ENCODE assay signal across 1 cellular context in genomic region chr2:85353876-85354285, GRCh38.
TF ChIP-seq lines count a peak whose summit lies in the region.

No MANE protein-coding gene starts in this region.

TF ChIP-seq in K562, 482 proteins besides CTCF, POLR2A, EP300 and RAD21 (continued from another document and continues in another):
- TF ChIP-seq, protein P1, sequence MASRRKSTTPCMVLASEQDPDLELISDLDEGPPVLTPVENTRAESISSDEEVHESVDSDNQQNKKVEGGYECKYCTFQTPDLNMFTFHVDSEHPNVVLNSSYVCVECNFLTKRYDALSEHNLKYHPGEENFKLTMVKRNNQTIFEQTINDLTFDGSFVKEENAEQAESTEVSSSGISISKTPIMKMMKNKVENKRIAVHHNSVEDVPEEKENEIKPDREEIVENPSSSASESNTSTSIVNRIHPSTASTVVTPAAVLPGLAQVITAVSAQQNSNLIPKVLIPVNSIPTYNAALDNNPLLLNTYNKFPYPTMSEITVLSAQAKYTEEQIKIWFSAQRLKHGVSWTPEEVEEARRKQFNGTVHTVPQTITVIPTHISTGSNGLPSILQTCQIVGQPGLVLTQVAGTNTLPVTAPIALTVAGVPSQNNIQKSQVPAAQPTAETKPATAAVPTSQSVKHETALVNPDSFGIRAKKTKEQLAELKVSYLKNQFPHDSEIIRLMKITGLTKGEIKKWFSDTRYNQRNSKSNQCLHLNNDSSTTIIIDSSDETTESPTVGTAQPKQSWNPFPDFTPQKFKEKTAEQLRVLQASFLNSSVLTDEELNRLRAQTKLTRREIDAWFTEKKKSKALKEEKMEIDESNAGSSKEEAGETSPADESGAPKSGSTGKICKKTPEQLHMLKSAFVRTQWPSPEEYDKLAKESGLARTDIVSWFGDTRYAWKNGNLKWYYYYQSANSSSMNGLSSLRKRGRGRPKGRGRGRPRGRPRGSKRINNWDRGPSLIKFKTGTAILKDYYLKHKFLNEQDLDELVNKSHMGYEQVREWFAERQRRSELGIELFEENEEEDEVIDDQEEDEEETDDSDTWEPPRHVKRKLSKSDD (conservative IDR thresholded peaks at IDR 0.05; ENCODE audit: low read length) = no peak
- TF ChIP-seq, protein P2, sequence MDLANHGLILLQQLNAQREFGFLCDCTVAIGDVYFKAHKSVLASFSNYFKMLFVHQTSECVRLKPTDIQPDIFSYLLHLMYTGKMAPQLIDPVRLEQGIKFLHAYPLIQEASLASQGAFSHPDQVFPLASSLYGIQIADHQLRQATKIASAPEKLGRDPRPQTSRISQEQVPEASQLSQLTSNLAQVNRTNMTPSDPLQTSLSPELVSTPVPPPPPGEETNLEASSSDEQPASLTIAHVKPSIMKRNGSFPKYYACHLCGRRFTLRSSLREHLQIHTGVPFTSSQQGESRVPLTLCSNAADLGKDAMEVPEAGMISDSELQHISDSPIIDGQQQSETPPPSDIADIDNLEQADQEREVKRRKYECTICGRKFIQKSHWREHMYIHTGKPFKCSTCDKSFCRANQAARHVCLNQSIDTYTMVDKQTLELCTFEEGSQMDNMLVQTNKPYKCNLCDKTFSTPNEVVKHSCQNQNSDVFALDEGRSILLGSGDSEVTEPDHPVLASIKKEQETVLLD (IDR thresholded peaks at IDR 0.05) = 0 out of 2 replicates have a peak, but pooled peaks have one; percentile 24
- TF ChIP-seq GTF3C2 (IDR thresholded peaks at IDR 0.05; ENCODE audit: borderline replicate concordance, extremely low read depth, insufficient read length) (no peak), ASH1L (IDR thresholded peaks at IDR 0.05; ENCODE audit: borderline replicate concordance, low read depth, partially characterized antibody) (no peak), NFXL1 (CRISPR knock-in tag; IDR thresholded peaks at IDR 0.05) (no peak), BRF2 (IDR thresholded peaks at IDR 0.05; ENCODE audit: borderline replicate concordance, insufficient read depth, insufficient read length) (no peak), CBFA2T3 (IDR thresholded peaks at IDR 0.05) (no peak), MCM7 (IDR thresholded peaks at IDR 0.05) (no peak), ATF4 (CRISPR knock-in tag; IDR thresholded peaks at IDR 0.05) (no peak), ZNF347 (CRISPR knock-in tag; IDR thresholded peaks at IDR 0.05; ENCODE audit: low read depth) (no peak), CREB1 (IDR thresholded peaks at IDR 0.05) (no peak), CREB1 (CRISPR knock-in tag; IDR thresholded peaks at IDR 0.05) (no peak), NFIC (IDR thresholded peaks at IDR 0.05) (peak; percentile 41; the same call in 1 of the 2 replicates), NCOR1 (IDR thresholded peaks at IDR 0.05) (no peak), HOMEZ (CRISPR knock-in tag; IDR thresholded peaks at IDR 0.05) (no peak), KDM1A (IDR thresholded peaks at IDR 0.05) (no peak), ZNF263 (CRISPR knock-in tag; IDR thresholded peaks at IDR 0.05; ENCODE audit: borderline replicate concordance) (no peak), RBM22 (IDR thresholded peaks at IDR 0.05; ENCODE audit: low read depth, low read length, poor library complexity, severe bottlenecking) (no peak), CBFA2T2 (conservative IDR thresholded peaks at IDR 0.05) (0 out of 2 replicates have a peak, but pooled peaks have one; percentile 4), FOXM1 (IDR thresholded peaks at IDR 0.05; ENCODE audit: low read depth) (no peak), FOXM1 (CRISPR knock-in tag; IDR thresholded peaks at IDR 0.05; ENCODE audit: low read depth) (no peak), JUND (IDR thresholded peaks at IDR 0.05; ENCODE audit: borderline replicate concordance, low read depth, low read length) (peak; percentile 78), JUND (tag; IDR thresholded peaks at IDR 0.05; ENCODE audit: borderline replicate concordance, low read depth, low read length) (peak; percentile 57; the same call in 1 of the 3 replicates), SRSF7 (optimal IDR thresholded peaks at IDR 0.05; ENCODE audit: low read depth, low read length) (no peak), THRB (CRISPR knock-in tag; conservative IDR thresholded peaks at IDR 0.05) (no peak), CUX1 (CRISPR knock-in tag; IDR thresholded peaks at IDR 0.05) (no peak)
- TF ChIP-seq, protein P3, sequence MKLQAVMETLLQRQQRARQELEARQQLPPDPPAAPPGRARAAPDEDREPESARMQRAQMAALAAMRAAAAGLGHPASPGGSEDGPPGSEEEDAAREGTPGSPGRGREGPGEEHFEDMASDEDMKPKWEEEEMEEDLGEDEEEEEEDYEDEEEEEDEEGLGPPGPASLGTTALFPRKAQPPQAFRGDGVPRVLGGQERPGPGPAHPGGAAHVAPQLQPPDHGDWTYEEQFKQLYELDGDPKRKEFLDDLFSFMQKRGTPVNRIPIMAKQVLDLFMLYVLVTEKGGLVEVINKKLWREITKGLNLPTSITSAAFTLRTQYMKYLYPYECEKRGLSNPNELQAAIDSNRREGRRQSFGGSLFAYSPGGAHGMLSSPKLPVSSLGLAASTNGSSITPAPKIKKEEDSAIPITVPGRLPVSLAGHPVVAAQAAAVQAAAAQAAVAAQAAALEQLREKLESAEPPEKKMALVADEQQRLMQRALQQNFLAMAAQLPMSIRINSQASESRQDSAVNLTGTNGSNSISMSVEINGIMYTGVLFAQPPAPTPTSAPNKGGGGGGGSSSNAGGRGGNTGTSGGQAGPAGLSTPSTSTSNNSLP (IDR thresholded peaks at IDR 0.05; ENCODE audit: borderline replicate concordance, low read depth, low read length) = no peak
- TF ChIP-seq, protein P4, sequence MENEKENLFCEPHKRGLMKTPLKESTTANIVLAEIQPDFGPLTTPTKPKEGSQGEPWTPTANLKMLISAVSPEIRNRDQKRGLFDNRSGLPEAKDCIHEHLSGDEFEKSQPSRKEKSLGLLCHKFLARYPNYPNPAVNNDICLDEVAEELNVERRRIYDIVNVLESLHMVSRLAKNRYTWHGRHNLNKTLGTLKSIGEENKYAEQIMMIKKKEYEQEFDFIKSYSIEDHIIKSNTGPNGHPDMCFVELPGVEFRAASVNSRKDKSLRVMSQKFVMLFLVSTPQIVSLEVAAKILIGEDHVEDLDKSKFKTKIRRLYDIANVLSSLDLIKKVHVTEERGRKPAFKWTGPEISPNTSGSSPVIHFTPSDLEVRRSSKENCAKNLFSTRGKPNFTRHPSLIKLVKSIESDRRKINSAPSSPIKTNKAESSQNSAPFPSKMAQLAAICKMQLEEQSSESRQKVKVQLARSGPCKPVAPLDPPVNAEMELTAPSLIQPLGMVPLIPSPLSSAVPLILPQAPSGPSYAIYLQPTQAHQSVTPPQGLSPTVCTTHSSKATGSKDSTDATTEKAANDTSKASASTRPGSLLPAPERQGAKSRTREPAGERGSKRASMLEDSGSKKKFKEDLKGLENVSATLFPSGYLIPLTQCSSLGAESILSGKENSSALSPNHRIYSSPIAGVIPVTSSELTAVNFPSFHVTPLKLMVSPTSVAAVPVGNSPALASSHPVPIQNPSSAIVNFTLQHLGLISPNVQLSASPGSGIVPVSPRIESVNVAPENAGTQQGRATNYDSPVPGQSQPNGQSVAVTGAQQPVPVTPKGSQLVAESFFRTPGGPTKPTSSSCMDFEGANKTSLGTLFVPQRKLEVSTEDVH (IDR thresholded peaks at IDR 0.05; ENCODE audit: low read depth, partially characterized antibody) = no peak
- TF ChIP-seq, protein P5, sequence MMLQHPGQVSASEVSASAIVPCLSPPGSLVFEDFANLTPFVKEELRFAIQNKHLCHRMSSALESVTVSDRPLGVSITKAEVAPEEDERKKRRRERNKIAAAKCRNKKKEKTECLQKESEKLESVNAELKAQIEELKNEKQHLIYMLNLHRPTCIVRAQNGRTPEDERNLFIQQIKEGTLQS (IDR thresholded peaks at IDR 0.05) = peak; percentile 49
- TF ChIP-seq, protein P5 (CRISPR knock-in tag; conservative IDR thresholded peaks at IDR 0.05) = no peak
